ENCODE assay signal across 8 cellular contexts in genomic region chrX:69133561-69134542, GRCh38. TPM values are rescaled to one million over a fixed set of nuclear protein-coding genes. Genes with fewer than 3 reads are reported as not detected.
A peak's percentile ranks its signal among the peaks of the same experiment; 100 is the strongest.
DNase-seq lines count a peak whose midpoint lies in the region; ATAC-seq and TF ChIP-seq lines count a peak whose summit lies in the region.

No MANE protein-coding gene starts in this region.

- TF ChIP-seq POLR2A in adrenal gland (IDR thresholded peaks at IDR 0.05), result no peak

- WGBS in adrenal gland, 4 donors, result 38 to 48% (median 46%) methylated on average over 7 to 9 of the region's 9 CpGs

- peaks cover 28% of the 10 kb centered on the region for H3K27me3 ChIP-seq in adrenal gland

- intact Hi-C loops in adrenal gland (cut with DNase I), result no loop called here

- no peak for ATAC-seq in HG03442 (IDR thresholded peaks at IDR 0.05; ENCODE audit: unreplicated experiment)

- H3K36me3 ChIP-seq in adrenal gland (replicated peaks in 1 of 2), result no peaks in the 10 kb centered on the region

- DNase-seq in HT-29 (ENCODE audit: low spot score) (peak; percentile 84), adrenal gland (peak in 6 of 7 donors; percentile 24 to 57 (median 34)), kidney tubule cell (ENCODE audit: low spot score) (peak; percentile 81), Kasumi-1 (lab: John Stamatoyannopoulos, UW) (no peak), NCI-H2081 treated with DMSO at 0.1 percent for 48 hours (lab: John Stamatoyannopoulos, UW) (no peak)
- no peak for DNase-seq in activated T-cell treated with anti-CD3 and anti-CD28 coated beads, Interleukin-2, amount 50 U/mL, for 1 hour

- H3K9me3 ChIP-seq in adrenal gland (replicated peaks in 1 of 3), result no peaks in the 10 kb centered on the region

- TF ChIP-seq CTCF in C4-2B (conservative IDR thresholded peaks at IDR 0.05) (peak; percentile 75), adrenal gland (IDR thresholded peaks at IDR 0.05) (peak in 5 of 6 experiments; percentile 18 to 48 (median 37))

- H3K27ac ChIP-seq in C4-2B, result no peak overlapping the region
- H3K27ac ChIP-seq in adrenal gland, result no peak overlapping the region

- H3K4me3 ChIP-seq in adrenal gland, result no peak overlapping the region

- no peaks in the 10 kb centered on the region for H3K4me1 ChIP-seq in adrenal gland (replicated peaks in 1 of 2)

RNA-seq across cellular contexts. Expression of gene PJA1, which starts 31.4 kb away (rescaled TPM):
- total RNA-seq in HT-29 (2014; rRNA removed; shearing (Covaris generic)), result 9.5 and 14.4 TPM in 2 replicates
- total RNA-seq in adrenal gland, result 10 to 100 TPM; 16.7 to 27.6 (median 23.4) TPM
- polyA plus RNA-seq in adrenal gland, result 10 to 100 TPM in 1 of 3 donors, 1 to 10 TPM in 2; 4.7 to 46.1 (median 7.3) TPM

Comparison
In these comparisons a context has a peak if more than half of its experiments do, and no peak if none do; other contexts are left out.
1. DNase-seq: peak in HT-29 (single experiment), adrenal gland (6 of 7) and kidney tubule cell (single experiment); none in Kasumi-1 (0 of 2), NCI-H2081 treated with DMSO at 0.1 percent for 48 hours (single experiment) and activated T-cell treated with anti-CD3 and anti-CD28 coated beads, Interleukin-2, amount 50 U/mL, for 1 hour (single experiment).